Comparison of ENCODE assay signal across 10 cellular contexts in the genomic region with DNA sequence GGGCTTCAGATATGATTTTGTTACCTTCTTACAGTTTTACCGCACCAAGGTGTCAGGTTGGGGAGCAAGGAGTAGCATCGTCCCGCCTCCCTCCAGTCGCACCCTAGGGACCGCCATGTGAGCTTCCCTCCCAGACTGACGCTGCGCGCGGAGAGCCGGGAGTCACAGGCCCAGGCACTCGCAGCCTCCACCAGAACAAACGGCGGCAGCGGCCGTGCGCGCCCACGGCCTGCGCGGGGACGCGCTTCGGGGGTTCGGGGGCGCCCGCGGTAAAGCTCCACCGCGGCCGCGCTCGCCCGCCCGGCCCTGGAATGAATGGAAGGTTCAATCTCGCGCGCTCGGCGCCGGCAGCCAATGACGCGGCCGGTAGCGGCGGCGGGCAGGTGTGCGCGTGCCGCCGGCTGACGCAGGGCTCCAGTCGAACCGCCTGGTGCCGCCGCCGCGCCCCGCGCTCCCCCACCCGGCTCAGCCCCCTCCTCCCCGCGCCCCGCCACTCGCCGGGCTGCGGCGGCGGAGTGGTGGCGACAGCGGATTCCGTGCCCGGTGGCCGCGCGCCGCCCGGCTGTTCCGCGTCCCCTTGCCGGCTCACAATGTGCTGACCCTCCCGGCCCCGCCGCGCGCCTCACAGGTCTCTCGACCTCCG. TPM values are rescaled to one million over a fixed set of nuclear protein-coding genes. Genes with fewer than 3 reads are reported as not detected.
A peak's percentile ranks its signal among the peaks of the same experiment; 100 is the strongest.
DNase-seq lines count a peak whose midpoint lies in the region; ATAC-seq and TF ChIP-seq lines count a peak whose summit lies in the region.
"Had no signal": no experiment of that assay in that cellular context is flagged by ENCODE, and none has a peak within 500 bp of the region (broad histone marks: within the 10 kb centered on the region; RNA-seq: fewer than 3 reads in every experiment).

No MANE protein-coding gene starts in this region.

- no peak overlapping the region for H3K27ac Mint-ChIP-seq in activated naive CD4-positive, alpha-beta T cell treated with anti-CD3 and anti-CD28 coated beads, Interleukin-2, amount 10 ng/mL, durations not matched to agents 7 days and 5 days
- no peak overlapping the region for H3K27ac Mint-ChIP-seq in stimulated activated naive CD8-positive, alpha-beta T cell treated with anti-CD3 and anti-CD28 coated beads, Interleukin-15, amount 100 ng/mL, for 72 hours

- H3K9me3 ChIP-seq in left lung = peaks cover 0 to 4% of the 10 kb centered on the region in 2 donors

- intact Hi-C loops in left lung (cut with DNase I) = no loop called here

- H3K4me3 Mint-ChIP-seq in activated naive CD4-positive, alpha-beta T cell treated with anti-CD3 and anti-CD28 coated beads, Interleukin-2, amount 10 ng/mL, durations not matched to agents 7 days and 5 days = peak overlapping the region; percentile 37
- peak overlapping the region; percentile 37 to 75 for H3K4me3 Mint-ChIP-seq in stimulated activated naive CD8-positive, alpha-beta T cell treated with anti-CD3 and anti-CD28 coated beads, Interleukin-15, amount 100 ng/mL, for 72 hours

- H3K27me3 ChIP-seq in left lung = peaks cover 66 to 93% of the 10 kb centered on the region in 2 donors

- no peak for DNase-seq in activated naive CD4-positive, alpha-beta T cell treated with anti-CD3 and anti-CD28 coated beads, Interleukin-2, amount 10 ng/mL, durations not matched to agents 7 days and 5 days
- no peak for DNase-seq in activated naive CD4-positive, alpha-beta T cell treated with Interleukin-2 at 50 U/mL for 16 hours
- peak; percentile 2 for DNase-seq in dermis blood vessel endothelial cell
- DNase-seq in left lung = peak in 1 of 2 donors; percentile 60
- no peak for DNase-seq in stimulated activated naive CD8-positive, alpha-beta T cell treated with anti-CD3 and anti-CD28 coated beads, Interleukin-15, amount 100 ng/mL, for 72 hours
- no peak for DNase-seq in epidermal melanocyte (ENCODE audit: insufficient read length, low spot score)
- no peak for DNase-seq in NCI-H1417 (lab: John Stamatoyannopoulos, UW)
- no peak for DNase-seq in glomerular visceral epithelial cell (ENCODE audit: extremely low spot score)
- DNase-seq: esophagus squamous epithelium had no signal

- H3K36me3 Mint-ChIP-seq in activated naive CD4-positive, alpha-beta T cell treated with anti-CD3 and anti-CD28 coated beads, Interleukin-2, amount 10 ng/mL, durations not matched to agents 7 days and 5 days = peaks cover 5% of the 10 kb centered on the region

- peak overlapping the region; percentile 12 to 21 for H3K4me3 ChIP-seq in left lung

- no peak overlapping the region for H3K27ac ChIP-seq in left lung
- H3K27ac ChIP-seq: esophagus squamous epithelium, SK-N-MC had no signal

- TF ChIP-seq CTCF in left lung (IDR thresholded peaks at IDR 0.05) = no peak

- H3K4me1 Mint-ChIP-seq in activated naive CD4-positive, alpha-beta T cell treated with anti-CD3 and anti-CD28 coated beads, Interleukin-2, amount 10 ng/mL, durations not matched to agents 7 days and 5 days = peaks cover 11% of the 10 kb centered on the region
- peaks cover 15% of the 10 kb centered on the region for H3K4me1 Mint-ChIP-seq in stimulated activated naive CD8-positive, alpha-beta T cell treated with anti-CD3 and anti-CD28 coated beads, Interleukin-15, amount 100 ng/mL, for 72 hours

- H3K36me3 ChIP-seq in left lung = no peaks in the 10 kb centered on the region
- H3K36me3 ChIP-seq: esophagus squamous epithelium had no signal

- H3K4me1 ChIP-seq in left lung = peaks cover 4 to 11% of the 10 kb centered on the region in 2 donors

- CTCF ChIA-PET in activated naive CD4-positive, alpha-beta T cell treated with anti-CD3 and anti-CD28 coated beads, Interleukin-2, amount 10 ng/mL, durations not matched to agents 7 days and 5 days (lab: Charles Lee) = interaction anchor here (1.6 kb wide), 1 partner anchor 15 kb away, joined by 5 read pairs; no protein-coding TSS in a partner anchor

- peaks cover 50% of the 10 kb centered on the region for H3K27me3 Mint-ChIP-seq in activated naive CD4-positive, alpha-beta T cell treated with anti-CD3 and anti-CD28 coated beads, Interleukin-2, amount 10 ng/mL, durations not matched to agents 7 days and 5 days
- peaks cover 44% of the 10 kb centered on the region for H3K27me3 Mint-ChIP-seq in stimulated activated naive CD8-positive, alpha-beta T cell treated with anti-CD3 and anti-CD28 coated beads, Interleukin-15, amount 100 ng/mL, for 72 hours

- no peak for ATAC-seq in left lung
- ATAC-seq in stimulated activated naive CD8-positive, alpha-beta T cell treated with anti-CD3 and anti-CD28 coated beads, Interleukin-15, amount 100 ng/mL, for 72 hours = no peak

- peaks cover 2% of the 10 kb centered on the region for H3K9me3 Mint-ChIP-seq in activated naive CD4-positive, alpha-beta T cell treated with anti-CD3 and anti-CD28 coated beads, Interleukin-2, amount 10 ng/mL, durations not matched to agents 7 days and 5 days
- H3K9me3 Mint-ChIP-seq in stimulated activated naive CD8-positive, alpha-beta T cell treated with anti-CD3 and anti-CD28 coated beads, Interleukin-15, amount 100 ng/mL, for 72 hours = no peaks in the 10 kb centered on the region

RNA-seq across cellular contexts. Expression of gene LIN28B, which starts 16.5 kb away (rescaled TPM):
- total RNA-seq in dermis blood vessel endothelial cell (not detected in 2 replicates), left lung (not detected)
- total RNA-seq: esophagus squamous epithelium had no signal
